In genomic region chr19:40422428-40423226, GRCh38 we compare ENCODE assay signal across 8 cellular contexts. TPM values are rescaled to one million over a fixed set of nuclear protein-coding genes. Genes with fewer than 3 reads are reported as not detected.
DNase-seq lines count a peak whose midpoint lies in the region; ATAC-seq and TF ChIP-seq lines count a peak whose summit lies in the region.
"Had no signal": no experiment of that assay in that cellular context is flagged by ENCODE, and none has a peak within 500 bp of the region (broad histone marks: within the 10 kb centered on the region; RNA-seq: fewer than 3 reads in every experiment).

No MANE protein-coding gene starts in this region.

- H3K36me3 ChIP-seq in HEK293 (ENCODE audit: control insufficient read depth in 2 of 2, insufficient read depth in 1 of 2, low read length in 2 of 2) (peaks cover 13 to 15% of the 10 kb centered on the region in 2 experiments), spleen (peaks cover 0 to 16% (median 11%) of the 10 kb centered on the region in 6 donors)

- TF ChIP-seq CTCF in HEK293 (tag by site-specific recombination; IDR thresholded peaks at IDR 0.05) (no peak), spleen (IDR thresholded peaks at IDR 0.05 in 8 of 11, conservative IDR thresholded peaks at IDR 0.05 in 3 of 11) (no peak)
- no peak for TF ChIP-seq CTCF in activated CD8-positive, alpha-beta T cell treated with anti-CD3 and anti-CD28 coated beads for 36 hours (IDR thresholded peaks at IDR 0.05)

- peaks cover 17% of the 10 kb centered on the region for H3K36me3 Mint-ChIP-seq in activated CD8-positive, alpha-beta T cell treated with anti-CD3 and anti-CD28 coated beads for 36 hours (ENCODE audit: low read depth)

- no peaks in the 10 kb centered on the region for H3K27me3 ChIP-seq in right cardiac atrium (ENCODE audit: control insufficient read depth, insufficient read depth)
- H3K27me3 ChIP-seq in spleen (replicated peaks in 1 of 7): no peaks in the 10 kb centered on the region

- peaks cover 14% of the 10 kb centered on the region for H3K4me1 Mint-ChIP-seq in activated CD8-positive, alpha-beta T cell treated with anti-CD3 and anti-CD28 coated beads for 36 hours (ENCODE audit: low read depth)

- intact Hi-C loops in activated CD8-positive, alpha-beta T cell treated with anti-CD3 and anti-CD28 coated beads for 36 hours (cut with micrococcal nuclease): no loop called here
- intact Hi-C loops in right cardiac atrium (cut with DNase I) (no loop called here), spleen (cut with DNase I; ENCODE audit: low total_unique reads) (no loop called here)

- no peaks in the 10 kb centered on the region for H3K27me3 Mint-ChIP-seq in activated CD8-positive, alpha-beta T cell treated with anti-CD3 and anti-CD28 coated beads for 36 hours

- POLR2A ChIA-PET in HEK293 (lab: Yijun Ruan, JAX): interaction anchor here (0.6 to 9.2 kb wide), 5 partner anchors 16 to 120 kb away, joined by 3 to 428 read pairs (median 5); partner anchors contain the start of genes C19orf47, PLD3 and SERTAD3
- POLR2A ChIA-PET in activated CD8-positive, alpha-beta T cell treated with anti-CD3 and anti-CD28 coated beads for 36 hours (lab: Charles Lee): interaction anchor here (1.0 to 1.2 kb wide), 3 partner anchors 20 to 66 kb away, joined by 3 to 5 read pairs (median 3); no protein-coding TSS in a partner anchor

- H3K4me3 ChIP-seq in HEK293 (ENCODE audit: low read depth, low read length): no peak overlapping the region
- H3K4me3 ChIP-seq in right cardiac atrium (ENCODE audit: low read length): no peak overlapping the region
- H3K4me3 ChIP-seq in spleen: no peak overlapping the region

- no peaks in the 10 kb centered on the region for H3K9me3 ChIP-seq in HEK293 (ENCODE audit: control insufficient read depth, insufficient read depth, low read depth, low read length)
- no peaks in the 10 kb centered on the region for H3K9me3 ChIP-seq in right cardiac atrium (ENCODE audit: control insufficient read depth, low read length)
- no peaks in the 10 kb centered on the region for H3K9me3 ChIP-seq in spleen

- 77% methylated on average over 21 of the region's 21 CpGs for WGBS in right cardiac atrium
- 89 to 96% (median 91%) methylated on average over 17 to 21 of the region's 21 CpGs for WGBS in spleen, 5 donors

- CTCF ChIA-PET in HEK293 (lab: Yijun Ruan, JAX): interaction anchor here (0.6 to 3.2 kb wide), 8 partner anchors 8 to 118 kb away, joined by 3 to 18 read pairs (median 12); partner anchors contain the start of gene BLVRB
- CTCF ChIA-PET in activated CD8-positive, alpha-beta T cell treated with anti-CD3 and anti-CD28 coated beads for 36 hours (lab: Charles Lee): interaction anchor here (1.6 to 4.8 kb wide), 3 partner anchors 11 to 116 kb away, joined by 6 to 28 read pairs (median 22); no protein-coding TSS in a partner anchor

- H3K4me1 ChIP-seq in HEK293 (ENCODE audit: control insufficient read depth, insufficient read depth, low read length) (peaks cover 16% of the 10 kb centered on the region), right cardiac atrium (ENCODE audit: control insufficient read depth, insufficient read depth, low read length) (no peaks in the 10 kb centered on the region), spleen (peaks cover 22 to 72% (median 53%) of the 10 kb centered on the region in 6 donors)

- TF ChIP-seq POLR2A in spleen (IDR thresholded peaks at IDR 0.05): no peak

- no peaks in the 10 kb centered on the region for H3K9me3 Mint-ChIP-seq in activated CD8-positive, alpha-beta T cell treated with anti-CD3 and anti-CD28 coated beads for 36 hours

- no peak for ATAC-seq in activated CD8-positive, alpha-beta T cell treated with anti-CD3 and anti-CD28 coated beads for 36 hours
- no peak for ATAC-seq in right cardiac atrium

- peak overlapping the region; percentile 86 for H3K27ac Mint-ChIP-seq in activated CD8-positive, alpha-beta T cell treated with anti-CD3 and anti-CD28 coated beads for 36 hours

- no peak for DNase-seq in activated CD8-positive, alpha-beta T cell treated with anti-CD3 and anti-CD28 coated beads for 36 hours
- DNase-seq in right cardiac atrium (peak in 2 of 3 donors; percentile 40 to 55), spleen (peak; percentile 82), NCI-H1436 treated with DMSO at 0.1 percent for 48 hours (lab: John Stamatoyannopoulos, UW) (no peak), NCI-H1694 (lab: John Stamatoyannopoulos, UW) (no peak), substantia nigra (lab: John Stamatoyannopoulos, UW) (no peak)
- DNase-seq: T1000 had no signal

- peak overlapping the region; percentile 77 for H3K4me3 Mint-ChIP-seq in activated CD8-positive, alpha-beta T cell treated with anti-CD3 and anti-CD28 coated beads for 36 hours

- H3K27ac ChIP-seq in HEK293 (ENCODE audit: extremely low read depth, low read depth, low read length) (peak overlapping the region; percentile 48; the same call in 1 of the 2 replicates), right cardiac atrium (ENCODE audit: low read length) (no peak overlapping the region), spleen (peak overlapping the region in 6 of 8 donors; percentile 51 to 100 (median 99)), substantia nigra (ENCODE audit: low read depth, low read length, poor library complexity, severe bottlenecking) (no peak overlapping the region)

TF ChIP-seq in HEK293, 187 proteins besides CTCF, POLR2A, EP300 and RAD21:
- no peak for TF ChIP-seq ZNF146 (tag by site-specific recombination; IDR thresholded peaks at IDR 0.05)
- no peak for TF ChIP-seq KLF8 (tag by site-specific recombination; IDR thresholded peaks at IDR 0.05)
- TF ChIP-seq HIC1 (tag by site-specific recombination; IDR thresholded peaks at IDR 0.05): peak; percentile 38; the same call in 1 of the 2 replicates
- no peak for TF ChIP-seq ZNF768 (tag by site-specific recombination; IDR thresholded peaks at IDR 0.05)
- no peak for TF ChIP-seq ZNF791 (tag by site-specific recombination; IDR thresholded peaks at IDR 0.05)
- no peak for TF ChIP-seq ELK4 (IDR thresholded peaks at IDR 0.05; ENCODE audit: borderline replicate concordance, low read depth, low read length)

RNA-seq across cellular contexts. Expression of gene SERTAD1, which starts 3.2 kb away (rescaled TPM):
- total RNA-seq in activated CD8-positive, alpha-beta T cell treated with anti-CD3 and anti-CD28 coated beads for 36 hours: 10 to 100 TPM; 15.5 to 17.2 TPM
- total RNA-seq in right cardiac atrium (10 to 100 TPM in 2 of 4 donors, 1 to 10 TPM in 2; 8.9 to 14.4 (median 9.7) TPM), spleen (10 to 100 TPM in 6 of 7 donors, 1 to 10 TPM in 1; 9.8 to 19.7 (median 13.2) TPM)
- polyA plus RNA-seq in right cardiac atrium (18.4 TPM), spleen (10 to 100 TPM in 1 of 3 donors, 1 to 10 TPM in 2; 8.5 to 14.9 (median 9.4) TPM)

RNA-seq across cellular contexts. Expression of gene PRX, which starts 9.4 kb away (rescaled TPM):
- total RNA-seq in activated CD8-positive, alpha-beta T cell treated with anti-CD3 and anti-CD28 coated beads for 36 hours: 1 to 10 TPM; 1.2 TPM
- total RNA-seq in right cardiac atrium: 1 to 10 TPM; 3.2 to 7.1 (median 4.8) TPM
- 5.7 TPM for polyA plus RNA-seq in right cardiac atrium
- 1 to 10 TPM; 1.7 to 3.4 (median 3.0) TPM for total RNA-seq in spleen
- 1 to 10 TPM in 1 of 3 donors, under 1 TPM in 2; 0.50 to 1.8 (median 0.56) TPM for polyA plus RNA-seq in spleen

RNA-seq across cellular contexts. Expression of gene SERTAD3, which starts 21.5 kb away (rescaled TPM):
- total RNA-seq in activated CD8-positive, alpha-beta T cell treated with anti-CD3 and anti-CD28 coated beads for 36 hours: 10 to 100 TPM in 1 of 2 experiments, 1 to 10 TPM in 1; 8.8 to 11.2 TPM
- total RNA-seq in right cardiac atrium (10 to 100 TPM; 31.5 to 48.2 (median 36.9) TPM), spleen (10 to 100 TPM; 21.5 to 51.4 (median 30.9) TPM)
- polyA plus RNA-seq in right cardiac atrium (36.2 TPM), spleen (10 to 100 TPM; 21.8 to 32.6 (median 23.5) TPM)

RNA-seq across cellular contexts. Expression of gene HIPK4, which starts 32.6 kb away (rescaled TPM):
- total RNA-seq in activated CD8-positive, alpha-beta T cell treated with anti-CD3 and anti-CD28 coated beads for 36 hours: not detected
- total RNA-seq in right cardiac atrium (under 1 TPM in 1 of 4 donors, not detected in 3; 0.11 TPM), spleen (under 1 TPM in 1 of 7 donors, not detected in 6; 0.19 TPM)
- polyA plus RNA-seq in right cardiac atrium (0.05 TPM), spleen (under 1 TPM in 1 of 3 donors, not detected in 2; 0.08 TPM)

RNA-seq across cellular contexts. Expression of gene BLVRB, which starts 42.9 kb away (rescaled TPM):
- total RNA-seq in activated CD8-positive, alpha-beta T cell treated with anti-CD3 and anti-CD28 coated beads for 36 hours: 10 to 100 TPM; 21.2 to 21.7 TPM
- total RNA-seq in right cardiac atrium (100 to 1,000 TPM in 1 of 4 donors, 10 to 100 TPM in 3; 72.0 to 102 (median 86.2) TPM), spleen (100 to 1,000 TPM in 6 of 7 donors, 10 to 100 TPM in 1; 92.3 to 243 (median 179) TPM)
- polyA plus RNA-seq in right cardiac atrium (109 TPM), spleen (100 to 1,000 TPM in 2 of 3 donors, 10 to 100 TPM in 1; 90.6 to 215 (median 136) TPM)

Comparison
In these comparisons a context has a peak if more than half of its experiments do, and no peak if none do; other contexts are left out.
1. H3K27ac ChIP-seq: peak in HEK293 (single experiment) and spleen (6 of 8); none in right cardiac atrium (single experiment) and substantia nigra (single experiment).
2. DNase-seq: peak in right cardiac atrium (2 of 3) and spleen (single experiment); none in activated CD8-positive, alpha-beta T cell treated with anti-CD3 and anti-CD28 coated beads for 36 hours (single experiment), NCI-H1436 treated with DMSO at 0.1 percent for 48 hours (single experiment), NCI-H1694 (single experiment) and substantia nigra (0 of 49).